In the genomic region with DNA sequence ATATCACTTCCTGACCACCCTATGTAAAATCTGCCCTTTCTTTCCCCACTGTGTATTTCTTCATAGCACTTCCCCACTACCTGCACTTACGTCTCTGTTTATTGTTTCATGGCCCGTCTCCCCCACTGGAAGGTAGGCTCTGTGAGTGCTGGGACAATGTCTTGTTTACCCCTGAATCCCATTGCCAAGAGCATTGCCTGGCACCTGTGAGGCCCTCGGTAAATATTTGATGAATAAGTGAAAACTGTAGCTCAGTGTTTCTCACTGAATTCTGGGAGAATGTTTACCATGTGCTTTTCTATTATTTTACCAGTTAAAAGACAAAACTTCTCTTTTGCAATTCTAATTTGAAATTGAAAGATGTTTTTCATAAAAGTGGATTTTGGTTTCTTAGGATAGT, we compare ENCODE assay signal across 1 cellular context.
A peak's percentile ranks its signal among the peaks of the same experiment; 100 is the strongest.
TF ChIP-seq lines count a peak whose summit lies in the region.

No MANE protein-coding gene starts in this region.

TF ChIP-seq in liver, 16 proteins besides CTCF, POLR2A, EP300 and RAD21 (continued from another document):
- TF ChIP-seq, protein P1, sequence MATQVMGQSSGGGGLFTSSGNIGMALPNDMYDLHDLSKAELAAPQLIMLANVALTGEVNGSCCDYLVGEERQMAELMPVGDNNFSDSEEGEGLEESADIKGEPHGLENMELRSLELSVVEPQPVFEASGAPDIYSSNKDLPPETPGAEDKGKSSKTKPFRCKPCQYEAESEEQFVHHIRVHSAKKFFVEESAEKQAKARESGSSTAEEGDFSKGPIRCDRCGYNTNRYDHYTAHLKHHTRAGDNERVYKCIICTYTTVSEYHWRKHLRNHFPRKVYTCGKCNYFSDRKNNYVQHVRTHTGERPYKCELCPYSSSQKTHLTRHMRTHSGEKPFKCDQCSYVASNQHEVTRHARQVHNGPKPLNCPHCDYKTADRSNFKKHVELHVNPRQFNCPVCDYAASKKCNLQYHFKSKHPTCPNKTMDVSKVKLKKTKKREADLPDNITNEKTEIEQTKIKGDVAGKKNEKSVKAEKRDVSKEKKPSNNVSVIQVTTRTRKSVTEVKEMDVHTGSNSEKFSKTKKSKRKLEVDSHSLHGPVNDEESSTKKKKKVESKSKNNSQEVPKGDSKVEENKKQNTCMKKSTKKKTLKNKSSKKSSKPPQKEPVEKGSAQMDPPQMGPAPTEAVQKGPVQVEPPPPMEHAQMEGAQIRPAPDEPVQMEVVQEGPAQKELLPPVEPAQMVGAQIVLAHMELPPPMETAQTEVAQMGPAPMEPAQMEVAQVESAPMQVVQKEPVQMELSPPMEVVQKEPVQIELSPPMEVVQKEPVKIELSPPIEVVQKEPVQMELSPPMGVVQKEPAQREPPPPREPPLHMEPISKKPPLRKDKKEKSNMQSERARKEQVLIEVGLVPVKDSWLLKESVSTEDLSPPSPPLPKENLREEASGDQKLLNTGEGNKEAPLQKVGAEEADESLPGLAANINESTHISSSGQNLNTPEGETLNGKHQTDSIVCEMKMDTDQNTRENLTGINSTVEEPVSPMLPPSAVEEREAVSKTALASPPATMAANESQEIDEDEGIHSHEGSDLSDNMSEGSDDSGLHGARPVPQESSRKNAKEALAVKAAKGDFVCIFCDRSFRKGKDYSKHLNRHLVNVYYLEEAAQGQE (IDR thresholded peaks at IDR 0.05), result no peak
- TF ChIP-seq YY1 (IDR thresholded peaks at IDR 0.05) (peak; percentile 18), GABPA (IDR thresholded peaks at IDR 0.05 in 1 of 2, conservative IDR thresholded peaks at IDR 0.05 in 1 of 2) (no peak), RXRA (IDR thresholded peaks at IDR 0.05) (peak in 1 of 2 donors; percentile 70), HNF4G (IDR thresholded peaks at IDR 0.05) (no peak), FOXA2 (IDR thresholded peaks at IDR 0.05) (peak; percentile 68), EGR1 (IDR thresholded peaks at IDR 0.05; ENCODE audit: low read depth in 2 of 2) (no peak), NR2F2 (IDR thresholded peaks at IDR 0.05) (no peak), SP1 (IDR thresholded peaks at IDR 0.05) (no peak), TAF1 (conservative IDR thresholded peaks at IDR 0.05) (no peak)
- TF ChIP-seq, protein P2, sequence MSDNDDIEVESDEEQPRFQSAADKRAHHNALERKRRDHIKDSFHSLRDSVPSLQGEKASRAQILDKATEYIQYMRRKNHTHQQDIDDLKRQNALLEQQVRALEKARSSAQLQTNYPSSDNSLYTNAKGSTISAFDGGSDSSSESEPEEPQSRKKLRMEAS (IDR thresholded peaks at IDR 0.05), result peak; percentile 57
- TF ChIP-seq, protein P3, sequence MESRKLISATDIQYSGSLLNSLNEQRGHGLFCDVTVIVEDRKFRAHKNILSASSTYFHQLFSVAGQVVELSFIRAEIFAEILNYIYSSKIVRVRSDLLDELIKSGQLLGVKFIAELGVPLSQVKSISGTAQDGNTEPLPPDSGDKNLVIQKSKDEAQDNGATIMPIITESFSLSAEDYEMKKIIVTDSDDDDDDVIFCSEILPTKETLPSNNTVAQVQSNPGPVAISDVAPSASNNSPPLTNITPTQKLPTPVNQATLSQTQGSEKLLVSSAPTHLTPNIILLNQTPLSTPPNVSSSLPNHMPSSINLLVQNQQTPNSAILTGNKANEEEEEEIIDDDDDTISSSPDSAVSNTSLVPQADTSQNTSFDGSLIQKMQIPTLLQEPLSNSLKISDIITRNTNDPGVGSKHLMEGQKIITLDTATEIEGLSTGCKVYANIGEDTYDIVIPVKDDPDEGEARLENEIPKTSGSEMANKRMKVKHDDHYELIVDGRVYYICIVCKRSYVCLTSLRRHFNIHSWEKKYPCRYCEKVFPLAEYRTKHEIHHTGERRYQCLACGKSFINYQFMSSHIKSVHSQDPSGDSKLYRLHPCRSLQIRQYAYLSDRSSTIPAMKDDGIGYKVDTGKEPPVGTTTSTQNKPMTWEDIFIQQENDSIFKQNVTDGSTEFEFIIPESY (IDR thresholded peaks at IDR 0.05), result no peak
